19 cellular contexts compared by ENCODE assay signal in the genomic region with DNA sequence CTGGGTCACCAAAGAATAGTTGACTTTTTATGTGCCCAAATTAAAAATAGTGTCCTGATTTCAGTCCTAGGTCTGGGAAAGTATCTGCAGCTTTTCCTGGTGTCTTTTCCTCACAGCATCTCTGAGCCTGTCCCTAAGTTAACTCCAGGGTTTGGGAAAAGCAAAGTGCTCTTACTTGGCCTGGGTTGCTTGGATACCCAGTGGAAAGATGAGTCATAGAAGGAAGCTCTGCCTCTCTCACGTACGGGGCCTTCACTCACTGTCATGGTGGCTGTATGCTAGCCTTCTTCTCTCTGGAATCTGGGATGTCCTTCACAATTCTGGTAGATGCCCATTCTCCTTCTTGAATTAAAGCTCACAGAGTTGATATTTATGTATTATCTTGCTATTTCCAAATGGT.
A peak's percentile ranks its signal among the peaks of the same experiment; 100 is the strongest.
DNase-seq lines count a peak whose midpoint lies in the region; ATAC-seq and TF ChIP-seq lines count a peak whose summit lies in the region.
"Had no signal": no experiment of that assay in that cellular context is flagged by ENCODE, and none has a peak within 500 bp of the region (broad histone marks: within the 10 kb centered on the region; RNA-seq: fewer than 3 reads in every experiment).

No MANE protein-coding gene starts in this region.

- H3K14ac ChIP-seq in H9 (ENCODE audit: insufficient read depth, low read length), result no peak overlapping the region

- no peaks in the 10 kb centered on the region for H3K23me2 ChIP-seq in H9 (ENCODE audit: insufficient read length, low read depth, low read length, poor library complexity, severe bottlenecking)

- H4K5ac ChIP-seq in H9 (ENCODE audit: insufficient read length, low read depth, low read length), result no peak overlapping the region

- H3K27ac Mint-ChIP-seq in H9, result no peak overlapping the region
- H3K27ac Mint-ChIP-seq in natural killer cell, result no peak overlapping the region

- H3K9me3 Mint-ChIP-seq in H9 (peaks cover 12 to 15% of the 10 kb centered on the region in 2 experiments; a peak in 4 of 5 replicates), natural killer cell (peaks cover 5% of the 10 kb centered on the region in 2 donors)

- no peaks in the 10 kb centered on the region for H3K79me2 ChIP-seq in H9 (ENCODE audit: insufficient read depth, low read length)

- H3K36me3 Mint-ChIP-seq in H9 (ENCODE audit: insufficient read depth in 1 of 3, low read depth in 3 of 3), result peaks cover 0 to 19% (median 0%) of the 10 kb centered on the region in 3 experiments; a peak in 2 of 7 replicates
- no peaks in the 10 kb centered on the region for H3K36me3 Mint-ChIP-seq in natural killer cell

- no peaks in the 10 kb centered on the region for H3K9me3 ChIP-seq in H9 (ENCODE audit: control insufficient read depth, low read depth, low read length)
- H3K9me3 ChIP-seq: SJCRH30 had no signal

- no peak overlapping the region for H3K9ac ChIP-seq in H9 (ENCODE audit: extremely low read depth, insufficient read length, low read length)

- no peak overlapping the region for H2BK15ac ChIP-seq in H9 (ENCODE audit: low read depth, low read length)

- peak; percentile 12 for DNase-seq in AG08396 (ENCODE audit: low spot score)
- peak; percentile 54 for DNase-seq in HT1080 (ENCODE audit: low read depth)
- peak; percentile 20 to 59 for DNase-seq in cardiac fibroblast (ENCODE audit: low read depth in 2 of 2)
- peak; percentile 51 for DNase-seq in iris pigment epithelial cell (ENCODE audit: low read depth)
- DNase-seq in H9, result no peak
- no peak for DNase-seq in germinal center (ENCODE audit: low spot score)
- DNase-seq in Ammon's horn (ENCODE audit: low spot score), result no peak
- DNase-seq in natural killer cell, result no peak
- DNase-seq: activated effector memory CD4-positive, alpha-beta T cell treated with anti-CD3 and anti-CD28 coated beads, Interleukin-2, amount 50 U/mL, for 16 hours; amygdala; Caco-2; H7; heart left ventricle; KBM-7; NCI-H1092 treated with DMSO at 0.1 percent for 48 hours; NCI-H526 treated with DMSO at 0.1 percent for 48 hours; SJCRH30; stimulated activated naive CD8-positive, alpha-beta T cell treated with anti-CD3 and anti-CD28 coated beads, Interleukin-15, Interleukin-2, amounts not matched to agents 100 U/mL and 50 U/mL, for 24 hours had no signal

- no peak for TF ChIP-seq CTCF in cardiac fibroblast (IDR thresholded peaks at IDR 0.05; ENCODE audit: low read depth, low read length)
- TF ChIP-seq CTCF in H9 (conservative IDR thresholded peaks at IDR 0.05), result no peak
- no peak for TF ChIP-seq CTCF in natural killer cell (IDR thresholded peaks at IDR 0.05)

- no peaks in the 10 kb centered on the region for H3K79me1 ChIP-seq in H9 (ENCODE audit: insufficient read depth, low read depth, low read length, poor library complexity, severe bottlenecking)

- H3K4me1 Mint-ChIP-seq in H9 (no peaks in the 10 kb centered on the region), natural killer cell (no peaks in the 10 kb centered on the region)

- intact Hi-C loops in natural killer cell (cut with micrococcal nuclease), result no loop called here

- no CpG with 5 or more reads among the region's 2 CpGs for WGBS in H9 (ENCODE audit: extremely low coverage, insufficient read length, low lambda C conversion rate)

- no peak overlapping the region for H3K4me2 ChIP-seq in H9 (ENCODE audit: insufficient read depth, insufficient read length, low read length)

- H4K91ac ChIP-seq in H9 (ENCODE audit: insufficient read length, low read depth, low read length), result no peak overlapping the region

- H3K23ac ChIP-seq in H9 (ENCODE audit: insufficient read length, low read depth, low read length), result no peak overlapping the region

- no peak overlapping the region for H3K18ac ChIP-seq in H9 (ENCODE audit: insufficient read length, low read depth, low read length)

- no peak overlapping the region for H2BK20ac ChIP-seq in H9 (ENCODE audit: low read depth, low read length, poor library complexity, severe bottlenecking)

- H3K4ac ChIP-seq in H9 (ENCODE audit: low read depth, low read length), result no peak overlapping the region

- H3K4me1 ChIP-seq in H9 (ENCODE audit: insufficient read depth, low read length), result no peaks in the 10 kb centered on the region
- H3K4me1 ChIP-seq: Caco-2, heart left ventricle, right atrium auricular region, SJCRH30 had no signal

- no peak overlapping the region for H3K4me3 ChIP-seq in cardiac fibroblast (replicated peaks in 1 of 2; ENCODE audit: low read depth in 2 of 2, low read length in 2 of 2)
- H3K4me3 ChIP-seq: heart left ventricle, right atrium auricular region, SJCRH30 had no signal

- H3K27ac ChIP-seq in H9 (ENCODE audit: insufficient read length, low read depth, low read length), result no peak overlapping the region
- H3K27ac ChIP-seq: heart left ventricle, right atrium auricular region, SJCRH30 had no signal

- no peak overlapping the region for H2BK120ac ChIP-seq in H9 (ENCODE audit: low read depth, low read length, poor library complexity, severe bottlenecking)

- no peaks in the 10 kb centered on the region for H4K20me1 ChIP-seq in H9 (ENCODE audit: control insufficient read depth, insufficient read depth, insufficient read length)

- no peak for ATAC-seq in natural killer cell
- ATAC-seq: stimulated activated naive CD8-positive, alpha-beta T cell treated with anti-CD3 and anti-CD28 coated beads, Interleukin-15, Interleukin-2, amounts not matched to agents 100 U/mL and 50 U/mL, for 24 hours had no signal

- no peak overlapping the region for H2BK5ac ChIP-seq in H9 (ENCODE audit: insufficient read length, low read length)

- H4K8ac ChIP-seq in H9 (replicated peaks; ENCODE audit: insufficient read length, low read depth, low read length), result no peak overlapping the region

- H2AK5ac ChIP-seq in H9 (ENCODE audit: insufficient read length, low read length), result no peak overlapping the region

- H3K27me3 Mint-ChIP-seq in H9 (ENCODE audit: low read depth) (no peaks in the 10 kb centered on the region), natural killer cell (ENCODE audit: low read depth in 2 of 2) (no peaks in the 10 kb centered on the region)

- no peak overlapping the region for H2BK12ac ChIP-seq in H9 (ENCODE audit: insufficient read length, low read depth, low read length)

- H3T11ph ChIP-seq in H9 (ENCODE audit: low read length), result no peak overlapping the region

- H3K56ac ChIP-seq in H9 (ENCODE audit: insufficient read length, low read depth, low read length), result no peak overlapping the region

- H3K27me3 ChIP-seq in H9 (ENCODE audit: insufficient read depth, low read length), result no peaks in the 10 kb centered on the region
- H3K27me3 ChIP-seq: heart left ventricle, right atrium auricular region, SJCRH30 had no signal

- no peak overlapping the region for H2AFZ ChIP-seq in H9 (ENCODE audit: low read length)

- H3K4me3 Mint-ChIP-seq in H9 (peak overlapping the region in 1 of 2 experiments; percentile 35; a peak in 1 of 5 replicates), natural killer cell (no peak overlapping the region)

Comparison
In these comparisons a context has a peak if more than half of its experiments do, and no peak if none do; other contexts are left out.
1. DNase-seq: peak in AG08396 (single experiment), HT1080 (single experiment), cardiac fibroblast (2 of 2) and iris pigment epithelial cell (single experiment); none in H9 (single experiment), germinal center (single experiment), Ammon's horn (single experiment) and natural killer cell (single experiment).